Comparison of ENCODE assay signal across 1 cellular context in genomic region chr1:100131623-100132022, GRCh38.
TF ChIP-seq lines count a peak whose summit lies in the region.

No MANE protein-coding gene starts in this region.

TF ChIP-seq in H1, 55 proteins besides CTCF, POLR2A, EP300 and RAD21 (continued from another document):
- no peak for TF ChIP-seq CHD2 (IDR thresholded peaks at IDR 0.05; ENCODE audit: low read length)
TF ChIP-seq in H1: peak in this region for 0.
